In the genomic region with DNA sequence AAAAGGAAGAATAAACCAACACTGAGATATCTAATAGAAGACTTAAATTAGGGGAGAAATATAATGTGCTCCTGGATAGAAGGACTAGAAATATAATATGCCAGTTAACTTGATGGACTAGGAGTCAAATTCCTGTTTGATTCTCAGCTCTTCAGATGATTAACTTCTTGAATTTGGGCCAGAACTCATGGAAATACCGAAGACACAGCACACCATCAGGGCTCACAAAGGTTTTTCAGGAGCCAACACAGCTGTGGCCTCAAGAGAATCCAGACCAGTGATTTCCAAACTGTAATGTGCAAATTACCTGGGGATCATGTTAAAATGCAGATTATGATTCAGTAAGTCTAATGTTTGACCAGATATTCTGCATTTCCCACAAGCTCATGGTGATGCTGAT, we compare ENCODE assay signal across 23 cellular contexts.
"Had no signal": no experiment of that assay in that cellular context is flagged by ENCODE, and none has a peak within 500 bp of the region (broad histone marks: within the 10 kb centered on the region; RNA-seq: fewer than 3 reads in every experiment).

No MANE protein-coding gene starts in this region.

- H3K4me3 ChIP-seq: adrenal gland, body of pancreas, colonic mucosa, left ventricle myocardium inferior, tibial nerve had no signal

- H3K4me1 ChIP-seq: adrenal gland, body of pancreas, colonic mucosa, left ventricle myocardium inferior, tibial nerve had no signal

- ATAC-seq: activated naive CD4-positive, alpha-beta T cell treated with anti-CD3 and anti-CD28 coated beads, Interleukin-2, amount 50 U/mL, for 72 hours; body of pancreas had no signal

- H3K36me3 ChIP-seq: adrenal gland, colonic mucosa, left ventricle myocardium inferior, tibial nerve, WERI-Rb-1 had no signal

- H3K27ac ChIP-seq: adrenal gland, body of pancreas, colonic mucosa, epithelial cell of prostate, left ventricle myocardium inferior, tibial nerve, WERI-Rb-1 had no signal

- H3K9me3 ChIP-seq: adrenal gland, body of pancreas, colonic mucosa, left ventricle myocardium inferior, tibial nerve had no signal

- H3K27me3 ChIP-seq: adrenal gland, body of pancreas, colonic mucosa, tibial nerve had no signal

- DNase-seq: activated CD4-positive, alpha-beta T cell treated with anti-CD3 and anti-CD28 coated beads for 1 hour; activated CD4-positive, alpha-beta T cell treated with anti-CD3 and anti-CD28 coated beads, Interleukin-2, amount 50 U/mL, for 4 hours; activated gamma-delta T cell; adrenal gland; body of pancreas; colonic mucosa; endodermal cell; foreskin fibroblast; glutamatergic neuron; kidney; left ventricle myocardium inferior; mammary epithelial cell; midbrain; nephron progenitor cell; nucleus accumbens; stimulated activated CD4-positive, alpha-beta T cell treated with anti-CD3 and anti-CD28 coated beads, Interleukin-12 subunit alpha, Interleukin-12 subunit beta, amount 100 ng/mL, for 4 hours; stimulated activated CD4-positive, alpha-beta T cell treated with anti-CD3 and anti-CD28 coated beads, Interleukin-1b, Interleukin-23, amount 100 ng/mL, for 48 hours; stimulated activated CD8-positive, alpha-beta memory T cell treated with anti-CD3 and anti-CD28 coated beads, Interleukin-4, amount 100 ng/mL, for 48 hours; stimulated activated naive CD4-positive, alpha-beta T cell treated with Interleukin-2 at 50 U/mL for 16 hours; WERI-Rb-1 had no signal
